ENCODE assay signal across 8 cellular contexts in genomic region chr1:27365372-27366112, GRCh38. TPM values are rescaled to one million over a fixed set of nuclear protein-coding genes. Genes with fewer than 3 reads are reported as not detected.
DNase-seq lines count a peak whose midpoint lies in the region; ATAC-seq and TF ChIP-seq lines count a peak whose summit lies in the region.

No MANE protein-coding gene starts in this region.

- peaks cover 23 to 63% of the 10 kb centered on the region in 2 donors for H3K4me1 ChIP-seq in left lung

- DNase-seq in ELF-1 (ENCODE audit: low read depth, low spot score) = peak; percentile 89
- DNase-seq in NCI-H524 (lab: John Stamatoyannopoulos, UW) = peak; percentile 72 to 76
- peak; percentile 90 for DNase-seq in activated CD4-positive, alpha-beta T cell treated with anti-CD3 and anti-CD28 coated beads, Interleukin-2, amount 10 ng/mL, durations not matched to agents 24 days and 14 days
- peak; percentile 95 for DNase-seq in coronary artery (ENCODE audit: low spot score)
- DNase-seq in left lung = peak; percentile 92 to 94
- peak; percentile 76 for DNase-seq in stimulated activated CD4-positive, alpha-beta T cell treated with anti-CD3 and anti-CD28 coated beads, Interleukin-1b, Interleukin-23, amount 100 ng/mL, for 48 hours

- TF ChIP-seq CTCF in coronary artery (IDR thresholded peaks at IDR 0.05) (no peak), left lung (IDR thresholded peaks at IDR 0.05) (no peak)

- no peaks in the 10 kb centered on the region for H3K36me3 Mint-ChIP-seq in activated CD4-positive, alpha-beta T cell treated with anti-CD3 and anti-CD28 coated beads, Interleukin-2, amount 10 ng/mL, durations not matched to agents 24 days and 14 days (ENCODE audit: low read depth)

- peak overlapping the region; percentile 90 for H3K27ac Mint-ChIP-seq in activated CD4-positive, alpha-beta T cell treated with anti-CD3 and anti-CD28 coated beads, Interleukin-2, amount 10 ng/mL, durations not matched to agents 24 days and 14 days

- ATAC-seq in HG02973 (IDR thresholded peaks at IDR 0.05; ENCODE audit: unreplicated experiment) (peak; percentile 42), left lung (peak; percentile 82), HG02571 (IDR thresholded peaks at IDR 0.05; ENCODE audit: unreplicated experiment) (no peak)

- peaks cover 0 to 7% of the 10 kb centered on the region in 2 donors for H3K27me3 ChIP-seq in left lung

- intact Hi-C loops in activated CD4-positive, alpha-beta T cell treated with anti-CD3 and anti-CD28 coated beads, Interleukin-2, amount 10 ng/mL, durations not matched to agents 24 days and 14 days (cut with micrococcal nuclease) = loop anchor here (1.0 to 5.0 kb wide), 3 partner anchors 27 to 362 kb away; partner anchors contain the start of genes FAM76A, GPR3 and TMEM222
- intact Hi-C loops in left lung (cut with DNase I) = no loop called here

- H3K36me3 ChIP-seq in left lung = peaks cover 0 to 45% of the 10 kb centered on the region in 2 donors

- peak overlapping the region; percentile 92 for H3K4me3 Mint-ChIP-seq in activated CD4-positive, alpha-beta T cell treated with anti-CD3 and anti-CD28 coated beads, Interleukin-2, amount 10 ng/mL, durations not matched to agents 24 days and 14 days

- peaks cover 38% of the 10 kb centered on the region for H3K4me1 Mint-ChIP-seq in activated CD4-positive, alpha-beta T cell treated with anti-CD3 and anti-CD28 coated beads, Interleukin-2, amount 10 ng/mL, durations not matched to agents 24 days and 14 days

- H3K27me3 Mint-ChIP-seq in activated CD4-positive, alpha-beta T cell treated with anti-CD3 and anti-CD28 coated beads, Interleukin-2, amount 10 ng/mL, durations not matched to agents 24 days and 14 days = no peaks in the 10 kb centered on the region

- no peaks in the 10 kb centered on the region for H3K9me3 ChIP-seq in left lung

- H3K4me3 ChIP-seq in coronary artery = peak overlapping the region; percentile 90
- H3K4me3 ChIP-seq in left lung = peak overlapping the region; percentile 67 to 74

- H3K27ac ChIP-seq in coronary artery (peak overlapping the region; percentile 99), left lung (peak overlapping the region; percentile 91 to 98)

- no peaks in the 10 kb centered on the region for H3K9me3 Mint-ChIP-seq in activated CD4-positive, alpha-beta T cell treated with anti-CD3 and anti-CD28 coated beads, Interleukin-2, amount 10 ng/mL, durations not matched to agents 24 days and 14 days

RNA-seq across cellular contexts. Expression of gene MAP3K6, which starts 1.2 kb away (rescaled TPM):
- total RNA-seq in activated CD4-positive, alpha-beta T cell treated with anti-CD3 and anti-CD28 coated beads, Interleukin-2, amount 10 ng/mL, durations not matched to agents 24 days and 14 days = 13.2 and 14.7 TPM in 2 replicates
- 10 to 100 TPM; 81.7 to 83.3 TPM for total RNA-seq in left lung

RNA-seq across cellular contexts. Expression of gene FCN3, which starts 9.1 kb away (rescaled TPM):
- not detected in 2 replicates for total RNA-seq in activated CD4-positive, alpha-beta T cell treated with anti-CD3 and anti-CD28 coated beads, Interleukin-2, amount 10 ng/mL, durations not matched to agents 24 days and 14 days
- total RNA-seq in left lung = 100 to 1,000 TPM; 156 to 487 TPM

RNA-seq across cellular contexts. Expression of gene CD164L2, which starts 17.6 kb away (rescaled TPM):
- total RNA-seq in activated CD4-positive, alpha-beta T cell treated with anti-CD3 and anti-CD28 coated beads, Interleukin-2, amount 10 ng/mL, durations not matched to agents 24 days and 14 days = not detected in 2 replicates
- 1 to 10 TPM; 4.0 to 5.9 TPM for total RNA-seq in left lung

RNA-seq across cellular contexts. Expression of gene SYTL1, which starts 23.7 kb away (rescaled TPM):
- total RNA-seq in activated CD4-positive, alpha-beta T cell treated with anti-CD3 and anti-CD28 coated beads, Interleukin-2, amount 10 ng/mL, durations not matched to agents 24 days and 14 days = 29.7 and 29.8 TPM in 2 replicates
- 10 to 100 TPM; 41.4 to 44.1 TPM for total RNA-seq in left lung

RNA-seq across cellular contexts. Expression of gene GPR3, which starts 26.9 kb away (rescaled TPM):
- 3.3 TPM in 2 replicates for total RNA-seq in activated CD4-positive, alpha-beta T cell treated with anti-CD3 and anti-CD28 coated beads, Interleukin-2, amount 10 ng/mL, durations not matched to agents 24 days and 14 days
- under 1 TPM; 0.16 to 0.29 TPM for total RNA-seq in left lung

Comparison
In these comparisons a context has a peak if more than half of its experiments do, and no peak if none do; other contexts are left out.
1. RNA of gene FCN3, which starts 9.1 kb away (total RNA-seq): 156 to 487 TPM in left lung; not detected in activated CD4-positive, alpha-beta T cell treated with anti-CD3 and anti-CD28 coated beads, Interleukin-2, amount 10 ng/mL, durations not matched to agents 24 days and 14 days; every median in the first group is over 100 times any median in the second.
2. Peak in every context shown above with its lines, with median percentiles within 50 percentile points of each other: DNase-seq.